ENCODE assay signal across 7 cellular contexts in the genomic region with DNA sequence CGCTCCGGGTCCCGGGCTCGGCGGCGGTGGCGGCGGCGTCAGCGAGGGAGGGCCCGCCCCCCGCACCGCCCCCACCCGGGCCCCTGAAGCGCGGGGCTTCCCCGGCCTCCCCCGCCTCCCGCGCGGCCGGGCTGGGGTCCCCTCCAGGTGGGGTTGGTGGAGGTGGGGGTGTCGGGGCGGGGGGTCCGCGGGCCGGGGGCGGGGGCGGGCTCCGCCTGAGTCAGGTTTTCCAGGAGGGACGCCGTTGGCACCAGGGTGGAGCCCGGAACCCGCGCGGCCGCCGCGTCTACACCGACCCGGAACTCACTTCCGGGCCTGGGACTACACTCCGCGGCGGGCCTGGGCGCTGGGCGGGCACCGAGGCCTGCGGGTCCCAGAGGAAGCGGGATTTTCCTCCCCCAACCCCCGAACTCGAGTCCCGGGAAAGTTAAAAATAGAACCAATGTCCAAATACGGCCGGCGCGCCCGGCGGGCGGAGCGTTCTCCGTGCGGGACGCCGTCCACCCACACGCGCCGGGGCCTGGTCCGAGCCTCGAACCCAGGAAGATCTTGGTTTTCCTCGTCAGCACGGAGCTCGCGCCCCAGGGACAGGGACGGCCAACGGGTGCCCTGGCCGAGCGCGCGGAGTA. TPM values are rescaled to one million over a fixed set of nuclear protein-coding genes. Genes with fewer than 3 reads are reported as not detected.
DNase-seq lines count a peak whose midpoint lies in the region; ATAC-seq lines count a peak whose summit lies in the region.

No MANE protein-coding gene starts in this region.

- peak; percentile 38 for ATAC-seq in GM19023 (IDR thresholded peaks at IDR 0.05; ENCODE audit: unreplicated experiment)
- ATAC-seq in stimulated activated naive CD8-positive, alpha-beta T cell treated with anti-CD3 and anti-CD28 coated beads, Interleukin-15, Interleukin-2, amounts not matched to agents 100 U/mL and 50 U/mL, for 24 hours, result peak; percentile 30

- H3K4me3 ChIP-seq in Jurkat, Clone E6-1 (ENCODE audit: low read length), result peak overlapping the region; percentile 40

- DNase-seq in Jurkat, Clone E6-1 (ENCODE audit: low read depth, low spot score), result no peak
- peak; percentile 70 to 74 for DNase-seq in activated CD4-positive, alpha-beta T cell treated with anti-CD3 and anti-CD28 coated beads, Interleukin-2, amount 50 U/mL, for 48 hours
- peak; percentile 62 for DNase-seq in effector CD4-positive, alpha-beta T cell
- peak; percentile 93 for DNase-seq in mesenteric fat pad (ENCODE audit: low spot score)
- peak; percentile 74 for DNase-seq in stimulated activated naive CD8-positive, alpha-beta T cell treated with anti-CD3 and anti-CD28 coated beads, Interleukin-15, Interleukin-2, amounts not matched to agents 100 U/mL and 50 U/mL, for 24 hours
- DNase-seq in iPS-NIHi7 (ENCODE audit: extremely low spot score), result no peak

RNA-seq across cellular contexts. Expression of gene MYO1C, which starts 6.6 kb away (rescaled TPM):
- polyA plus RNA-seq in Jurkat, Clone E6-1 (2012; ENCODE audit: insufficient read depth, insufficient read length), result 28.4 TPM
- 552 TPM for total RNA-seq in mesenteric fat pad

RNA-seq across cellular contexts. Expression of gene CRK, which starts 29.8 kb away (rescaled TPM):
- polyA plus RNA-seq in Jurkat, Clone E6-1 (2012; ENCODE audit: insufficient read depth, insufficient read length), result 18.3 TPM
- total RNA-seq in mesenteric fat pad, result 97.0 TPM

RNA-seq across cellular contexts. Expression of gene INPP5K, which starts 30.6 kb away (rescaled TPM):
- polyA plus RNA-seq in Jurkat, Clone E6-1 (2012; ENCODE audit: insufficient read depth, insufficient read length), result 21.4 TPM
- 77.6 TPM for total RNA-seq in mesenteric fat pad

Comparison
In these comparisons a context has a peak if more than half of its experiments do, and no peak if none do; other contexts are left out.
1. DNase-seq: peak in activated CD4-positive, alpha-beta T cell treated with anti-CD3 and anti-CD28 coated beads, Interleukin-2, amount 50 U/mL, for 48 hours (2 of 2), effector CD4-positive, alpha-beta T cell (single experiment), mesenteric fat pad (single experiment) and stimulated activated naive CD8-positive, alpha-beta T cell treated with anti-CD3 and anti-CD28 coated beads, Interleukin-15, Interleukin-2, amounts not matched to agents 100 U/mL and 50 U/mL, for 24 hours (single experiment); none in Jurkat, Clone E6-1 (single experiment) and iPS-NIHi7 (single experiment).